Comparison of ENCODE assay signal across 21 cellular contexts in genomic region chr6:1903780-1904493, GRCh38.
A peak's percentile ranks its signal among the peaks of the same experiment; 100 is the strongest.
DNase-seq lines count a peak whose midpoint lies in the region; ATAC-seq and TF ChIP-seq lines count a peak whose summit lies in the region.
"Had no signal": no experiment of that assay in that cellular context is flagged by ENCODE, and none has a peak within 500 bp of the region (broad histone marks: within the 10 kb centered on the region; RNA-seq: fewer than 3 reads in every experiment).

No MANE protein-coding gene starts in this region.

- CTCF ChIA-PET in activated CD8-positive, alpha-beta memory T cell treated with anti-CD3 and anti-CD28 coated beads, Interleukin-2, amount 10 ng/mL, durations not matched to agents 7 days and 5 days (lab: Charles Lee), result no interaction called here

- H3K27ac Mint-ChIP-seq in activated CD8-positive, alpha-beta memory T cell treated with anti-CD3 and anti-CD28 coated beads, Interleukin-2, amount 10 ng/mL, durations not matched to agents 7 days and 5 days, result no peak overlapping the region

- no peak overlapping the region for H3K4me3 ChIP-seq in right cardiac atrium (ENCODE audit: low read length)
- no peak overlapping the region for H3K4me3 ChIP-seq in esophagus muscularis mucosa
- H3K4me3 ChIP-seq: A549, GM23248, thyroid gland had no signal

- H3K27me3 Mint-ChIP-seq in activated CD8-positive, alpha-beta memory T cell treated with anti-CD3 and anti-CD28 coated beads, Interleukin-2, amount 10 ng/mL, durations not matched to agents 7 days and 5 days, result no peaks in the 10 kb centered on the region
- H3K27me3 Mint-ChIP-seq: IgD-negative memory B cell had no signal

- 38% methylated on average over 9 of the region's 9 CpGs for WGBS in right cardiac atrium
- WGBS in esophagus muscularis mucosa, result 30% methylated on average over 9 of the region's 9 CpGs

- no peaks in the 10 kb centered on the region for H3K9me3 Mint-ChIP-seq in activated CD8-positive, alpha-beta memory T cell treated with anti-CD3 and anti-CD28 coated beads, Interleukin-2, amount 10 ng/mL, durations not matched to agents 7 days and 5 days (ENCODE audit: low read depth)
- H3K9me3 Mint-ChIP-seq: IgD-negative memory B cell had no signal

- H3K4me1 Mint-ChIP-seq in activated CD8-positive, alpha-beta memory T cell treated with anti-CD3 and anti-CD28 coated beads, Interleukin-2, amount 10 ng/mL, durations not matched to agents 7 days and 5 days, result no peaks in the 10 kb centered on the region
- H3K4me1 Mint-ChIP-seq: IgD-negative memory B cell had no signal

- intact Hi-C loops in right cardiac atrium (cut with DNase I) (no loop called here), Right ventricle myocardium inferior (cut with DNase I) (no loop called here), esophagus muscularis mucosa (cut with DNase I) (no loop called here)

- H3K27me3 ChIP-seq in right cardiac atrium (ENCODE audit: control insufficient read depth, insufficient read depth) (no peaks in the 10 kb centered on the region), esophagus muscularis mucosa (no peaks in the 10 kb centered on the region)
- H3K27me3 ChIP-seq: thyroid gland had no signal

- no peak for TF ChIP-seq POLR2A in esophagus muscularis mucosa (IDR thresholded peaks at IDR 0.05; ENCODE audit: low read depth)

- H3K36me3 ChIP-seq in esophagus muscularis mucosa, result no peaks in the 10 kb centered on the region
- H3K36me3 ChIP-seq: thyroid gland had no signal

- TF ChIP-seq EP300 in esophagus muscularis mucosa (IDR thresholded peaks at IDR 0.05), result no peak

- no peaks in the 10 kb centered on the region for H3K9me3 ChIP-seq in right cardiac atrium (ENCODE audit: control insufficient read depth, low read length)
- no peaks in the 10 kb centered on the region for H3K9me3 ChIP-seq in esophagus muscularis mucosa
- H3K9me3 ChIP-seq: A549, thyroid gland had no signal

- no peak overlapping the region for H3K4me3 Mint-ChIP-seq in activated CD8-positive, alpha-beta memory T cell treated with anti-CD3 and anti-CD28 coated beads, Interleukin-2, amount 10 ng/mL, durations not matched to agents 7 days and 5 days
- H3K4me3 Mint-ChIP-seq: IgD-negative memory B cell had no signal

- H3K27ac ChIP-seq in right cardiac atrium (ENCODE audit: low read length), result no peak overlapping the region
- H3K27ac ChIP-seq in esophagus muscularis mucosa (replicated peaks in 1 of 4), result peak overlapping the region in 2 of 4 donors; percentile 34 to 36
- H3K27ac ChIP-seq: A549, GM23248, parathyroid adenoma, thyroid gland had no signal

- DNase-seq in right cardiac atrium (no peak), Right ventricle myocardium inferior (ENCODE audit: missing footprints) (no peak), esophagus muscularis mucosa (ENCODE audit: extremely low spot score) (peak; percentile 85), omental fat pad (ENCODE audit: low spot score) (no peak)
- DNase-seq in activated naive CD4-positive, alpha-beta T cell treated with Interleukin-2 at 50 U/mL for 16 hours, result no peak
- DNase-seq in activated CD8-positive, alpha-beta memory T cell treated with anti-CD3 and anti-CD28 coated beads, Interleukin-2, amount 10 ng/mL, durations not matched to agents 7 days and 5 days, result no peak
- DNase-seq: C1 segment of cervical spinal cord; caudate nucleus; DMS 273 treated with DMSO at 0.1 percent for 48 hours; effector memory CD4-positive, alpha-beta T cell; GM23248; hippocampal formation; kidney; NCI-H526; thyroid gland had no signal

- ATAC-seq in right cardiac atrium, result peak; percentile 46 to 47
- ATAC-seq in Right ventricle myocardium inferior, result no peak
- ATAC-seq in omental fat pad (ENCODE audit: low FRiP score), result peak; percentile 44
- no peak for ATAC-seq in HG03095 (IDR thresholded peaks at IDR 0.05; ENCODE audit: unreplicated experiment)
- no peak for ATAC-seq in HG03520 (IDR thresholded peaks at IDR 0.05; ENCODE audit: unreplicated experiment)
- no peak for ATAC-seq in activated CD8-positive, alpha-beta memory T cell treated with anti-CD3 and anti-CD28 coated beads, Interleukin-2, amount 10 ng/mL, durations not matched to agents 7 days and 5 days
- ATAC-seq: A549, Panc1 had no signal

- no peaks in the 10 kb centered on the region for H3K36me3 Mint-ChIP-seq in activated CD8-positive, alpha-beta memory T cell treated with anti-CD3 and anti-CD28 coated beads, Interleukin-2, amount 10 ng/mL, durations not matched to agents 7 days and 5 days

- H3K4me1 ChIP-seq in right cardiac atrium (ENCODE audit: control insufficient read depth, insufficient read depth, low read length), result no peaks in the 10 kb centered on the region
- peaks cover 0 to 15% (median 13%) of the 10 kb centered on the region in 4 donors for H3K4me1 ChIP-seq in esophagus muscularis mucosa
- H3K4me1 ChIP-seq: A549, parathyroid adenoma, thyroid gland had no signal

- TF ChIP-seq CTCF in esophagus muscularis mucosa (IDR thresholded peaks at IDR 0.05) (no peak), omental fat pad (IDR thresholded peaks at IDR 0.05) (no peak)

Comparison
In these comparisons a context has a peak if more than half of its experiments do, and no peak if none do; other contexts are left out.
1. ATAC-seq: peak in right cardiac atrium (2 of 2) and omental fat pad (single experiment); none in Right ventricle myocardium inferior (single experiment), HG03095 (single experiment), HG03520 (single experiment) and activated CD8-positive, alpha-beta memory T cell treated with anti-CD3 and anti-CD28 coated beads, Interleukin-2, amount 10 ng/mL, durations not matched to agents 7 days and 5 days (single experiment).